8 cellular contexts compared by ENCODE assay signal in the genomic region with DNA sequence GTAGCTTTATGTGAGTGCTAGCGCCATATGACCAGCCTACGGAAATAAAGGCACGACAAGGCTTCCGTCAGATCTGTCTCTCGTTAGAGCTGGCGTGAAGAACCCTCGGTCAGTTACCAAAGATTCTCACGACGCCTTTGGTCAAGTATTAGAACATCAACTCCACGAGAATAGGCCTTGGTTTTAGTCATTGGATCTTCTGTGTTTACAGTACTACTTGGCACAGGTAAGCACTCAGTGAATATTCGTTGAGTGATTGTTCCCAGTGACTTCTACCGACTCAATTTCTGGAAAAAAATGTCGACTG. TPM values are rescaled to one million over a fixed set of nuclear protein-coding genes. Genes with fewer than 3 reads are reported as not detected.
A peak's percentile ranks its signal among the peaks of the same experiment; 100 is the strongest.
DNase-seq lines count a peak whose midpoint lies in the region; ATAC-seq and TF ChIP-seq lines count a peak whose summit lies in the region.

No MANE protein-coding gene starts in this region.

- in situ Hi-C loops in Panc1 (cut with HindIII; ENCODE audit: low pct_unique_long_range_greater_than_20kb, low sequenced_read_pairs), result no loop called here

- no peaks in the 10 kb centered on the region for H3K27me3 ChIP-seq in Panc1 (ENCODE audit: control insufficient read depth, insufficient read depth, low read length)
- H3K27me3 ChIP-seq in fibroblast of lung (ENCODE audit: control insufficient read depth, insufficient read depth, low read length), result no peaks in the 10 kb centered on the region
- no peaks in the 10 kb centered on the region for H3K27me3 ChIP-seq in skeletal muscle tissue (ENCODE audit: control insufficient read depth in 3 of 3, insufficient read depth in 3 of 3, low read length in 3 of 3)

- H3K9ac ChIP-seq in fibroblast of lung (ENCODE audit: insufficient read depth, low read length), result peak overlapping the region; percentile 78
- peak overlapping the region; percentile 86 to 91 (median 87) for H3K9ac ChIP-seq in skeletal muscle tissue (ENCODE audit: low read depth in 1 of 3, low read length in 3 of 3)

- CTCF ChIA-PET in Panc1 (lab: Charles Lee), result interaction anchor here (0.6 to 1.0 kb wide), 7 partner anchors 25 to 496 kb away, joined by 3 to 8 read pairs (median 4); a partner anchor contains a TSS

- intact Hi-C loops in Panc1 (cut with micrococcal nuclease; ENCODE audit: unreplicated experiment), result no loop called here
- intact Hi-C loops in sciatic nerve (cut with DNase I), result no loop called here

- peaks cover 12% of the 10 kb centered on the region for H3K79me2 ChIP-seq in fibroblast of lung (ENCODE audit: control insufficient read depth, insufficient read depth, low read length)

- H3K9me3 ChIP-seq in Panc1 (ENCODE audit: control insufficient read depth, insufficient read depth, low read depth, low read length) (no peaks in the 10 kb centered on the region), fibroblast of lung (ENCODE audit: control insufficient read depth, insufficient read depth, low read depth, low read length) (no peaks in the 10 kb centered on the region), skeletal muscle tissue (ENCODE audit: control insufficient read depth in 3 of 3, low read length in 3 of 3) (no peaks in the 10 kb centered on the region)

- H2AFZ ChIP-seq in fibroblast of lung (ENCODE audit: low read length), result peak overlapping the region; percentile 98

- peak overlapping the region; percentile 99 for H3K27ac ChIP-seq in Panc1 (ENCODE audit: low read length)
- H3K27ac ChIP-seq in fibroblast of lung (ENCODE audit: insufficient read depth, low read length), result peak overlapping the region; percentile 95
- peak overlapping the region; percentile 88 for H3K27ac ChIP-seq in skeletal muscle tissue (ENCODE audit: low read depth, low read length)

- H3K4me1 ChIP-seq in Panc1 (ENCODE audit: control insufficient read depth, insufficient read depth, low read length), result peaks cover 11% of the 10 kb centered on the region
- no peaks in the 10 kb centered on the region for H3K4me1 ChIP-seq in fibroblast of lung (ENCODE audit: control insufficient read depth, extremely low read depth, insufficient read depth, low read length)
- H3K4me1 ChIP-seq in skeletal muscle tissue (ENCODE audit: control insufficient read depth in 3 of 3, insufficient read depth in 3 of 3, low read length in 3 of 3), result peaks cover 5 to 16% (median 13%) of the 10 kb centered on the region in 3 donors

- DNase-seq in DMS79 treated with DMSO at 0.1 percent for 48 hours (lab: John Stamatoyannopoulos, UW) (peak; percentile 69), DMS79 (lab: John Stamatoyannopoulos, UW) (no peak), Panc1 (ENCODE audit: low read depth, low spot score) (no peak), fibroblast of lung (ENCODE audit: low read depth in 2 of 2) (no peak), sciatic nerve (ENCODE audit: low spot score) (no peak), DMS153 treated with DMSO at 0.1 percent for 48 hours (lab: John Stamatoyannopoulos, UW; ENCODE audit: unreplicated experiment) (no peak)

- H3K36me3 ChIP-seq in Panc1 (ENCODE audit: control insufficient read depth, insufficient read depth, low read length) (peaks cover 22% of the 10 kb centered on the region), fibroblast of lung (ENCODE audit: control insufficient read depth, insufficient read depth, low read length) (peaks cover 4% of the 10 kb centered on the region), skeletal muscle tissue (ENCODE audit: control insufficient read depth in 3 of 3, insufficient read depth in 3 of 3, low read length in 3 of 3) (peaks cover 14 to 34% (median 26%) of the 10 kb centered on the region in 3 donors)

- TF ChIP-seq CTCF in Panc1 (IDR thresholded peaks at IDR 0.05) (no peak), fibroblast of lung (conservative IDR thresholded peaks at IDR 0.05 in 1 of 2, IDR thresholded peaks at IDR 0.05 in 1 of 2; ENCODE audit: low read depth in 1 of 2, low read length in 2 of 2) (no peak)

- peak; percentile 22 for ATAC-seq in Panc1
- ATAC-seq in GM18909 (IDR thresholded peaks at IDR 0.05; ENCODE audit: poor library complexity, unreplicated experiment), result no peak
- no peak for ATAC-seq in sciatic nerve

- H3K4me3 ChIP-seq in Panc1 (ENCODE audit: low read depth in 2 of 2, low read length in 2 of 2) (peak overlapping the region; percentile 99), fibroblast of lung (replicated peaks in 1 of 4; ENCODE audit: control extremely low read depth in 1 of 4, insufficient read depth in 1 of 4, low read depth in 3 of 4, low read length in 4 of 4) (peak overlapping the region; percentile 79 to 100 (median 90)), skeletal muscle tissue (ENCODE audit: low read length in 3 of 3) (peak overlapping the region; percentile 100)

- peak overlapping the region; percentile 98 for H3K4me2 ChIP-seq in fibroblast of lung (ENCODE audit: extremely low read depth, insufficient read depth, low read length)

- H4K20me1 ChIP-seq in fibroblast of lung (ENCODE audit: control insufficient read depth, extremely low read depth, insufficient read depth, low read length), result no peaks in the 10 kb centered on the region

- POLR2A ChIA-PET in Panc1 (lab: Charles Lee), result interaction anchor here (0.5 to 1.3 kb wide), 14 partner anchors 11 to 621 kb away, joined by 3 to 9 read pairs (median 4); a partner anchor contains a TSS

- TSS peak; percentile 86 for BruUV-seq in Panc1 (replicated peaks; lab: Mats Ljungman, UMichigan)

RNA-seq across cellular contexts. Expression of a gene that starts 0.3 kb away (rescaled TPM):
- total RNA-seq in Panc1 (2021; ENCODE audit: unreplicated experiment), result 10.1 TPM
- polyA plus RNA-seq in Panc1 (2012; ENCODE audit: insufficient read length), result 3.9 TPM
- 10.3 and 12.2 TPM in 2 replicates for total RNA-seq in fibroblast of lung
- 7.4 and 9.8 TPM in 2 replicates for polyA plus RNA-seq in fibroblast of lung
- polyA plus RNA-seq in fibroblast of lung (2012), result 5.3 and 6.8 TPM in 2 replicates
- polyA minus RNA-seq in fibroblast of lung (ENCODE audit: low replicate concordance), result 0.78 and 1.5 TPM in 2 replicates
- 11.0 TPM for total RNA-seq in skeletal muscle tissue
- 14.1 TPM for total RNA-seq in sciatic nerve

RNA-seq across cellular contexts. Expression of a gene that starts 0.6 kb away (rescaled TPM):
- total RNA-seq in Panc1 (2021; ENCODE audit: unreplicated experiment), result 13.9 TPM
- 7.8 TPM for polyA plus RNA-seq in Panc1 (2012; ENCODE audit: insufficient read length)
- total RNA-seq in fibroblast of lung, result 19.3 and 23.0 TPM in 2 replicates
- polyA plus RNA-seq in fibroblast of lung, result 11.2 and 11.3 TPM in 2 replicates
- polyA plus RNA-seq in fibroblast of lung (2012), result 6.3 and 7.3 TPM in 2 replicates
- polyA minus RNA-seq in fibroblast of lung (ENCODE audit: low replicate concordance), result 0.31 and 2.9 TPM in 2 replicates
- 48.5 TPM for total RNA-seq in skeletal muscle tissue
- total RNA-seq in sciatic nerve, result 22.3 TPM

RNA-seq across cellular contexts. Expression of a gene that starts 51.2 kb away (rescaled TPM):
- not detected for total RNA-seq in Panc1 (2021; ENCODE audit: unreplicated experiment)
- polyA plus RNA-seq in Panc1 (2012; ENCODE audit: insufficient read length), result not detected
- not detected in 2 replicates for total RNA-seq in fibroblast of lung
- not detected in 2 replicates for polyA plus RNA-seq in fibroblast of lung
- polyA plus RNA-seq in fibroblast of lung (2012), result 0.08 TPM in 1 of 2 replicates, not detected in the other
- not detected in 2 replicates for polyA minus RNA-seq in fibroblast of lung (ENCODE audit: low replicate concordance)
- not detected for total RNA-seq in skeletal muscle tissue
- total RNA-seq in sciatic nerve, result 0.22 TPM
